ENCODE assay signal across 19 cellular contexts in genomic region chr2:88078624-88079169, GRCh38. TPM values are rescaled to one million over a fixed set of nuclear protein-coding genes. Genes with fewer than 3 reads are reported as not detected.
DNase-seq lines count a peak whose midpoint lies in the region; ATAC-seq and TF ChIP-seq lines count a peak whose summit lies in the region.
"Had no signal": no experiment of that assay in that cellular context is flagged by ENCODE, and none has a peak within 500 bp of the region (broad histone marks: within the 10 kb centered on the region; RNA-seq: fewer than 3 reads in every experiment).

No MANE protein-coding gene starts in this region.

- 18 to 44% (median 34%) methylated on average over 3 of the region's 3 CpGs for WGBS in heart left ventricle, 4 donors
- WGBS in adrenal gland, 4 donors: 45 to 68% (median 58%) methylated on average over 3 of the region's 3 CpGs

- H3K4me3 ChIP-seq in cardiac muscle cell (no peak overlapping the region), heart left ventricle (no peak overlapping the region), SK-N-MC (0 out of 2 replicates have a peak overlapping the region, but pooled peaks have one; percentile 1), muscle layer of colon (ENCODE audit: low read depth in 1 of 2, low read length in 2 of 2) (no peak overlapping the region), adrenal gland (no peak overlapping the region), vagina (no peak overlapping the region)

- peak overlapping the region; percentile 98 for H3K27ac ChIP-seq in cardiac muscle cell
- H3K27ac ChIP-seq in heart left ventricle: peak overlapping the region in 5 of 12 donors; percentile 21 to 81 (median 71)
- H3K27ac ChIP-seq in SK-N-MC: no peak overlapping the region
- H3K27ac ChIP-seq in muscle layer of colon (ENCODE audit: low read depth, low read length): peak overlapping the region; percentile 1
- no peak overlapping the region for H3K27ac ChIP-seq in adrenal gland
- no peak overlapping the region for H3K27ac ChIP-seq in vagina

- H3K36me3 Mint-ChIP-seq in activated T-helper 1 cell treated with anti-CD3 and anti-CD28 coated beads, Interleukin-12 subunit alpha, Interleukin-12 subunit beta, Interleukin-2, Interleukin-4 antibody, amounts not matched to agents 30 ng/mL and 10 ng/mL and 1 ng/mL, durations not matched to agents 14 hours and 24 hours and 36 hours (ENCODE audit: low read depth): no peaks in the 10 kb centered on the region
- H3K36me3 Mint-ChIP-seq: IgD-negative memory B cell had no signal

- no peak overlapping the region for H3K4me3 Mint-ChIP-seq in activated T-helper 1 cell treated with anti-CD3 and anti-CD28 coated beads, Interleukin-12 subunit alpha, Interleukin-12 subunit beta, Interleukin-2, Interleukin-4 antibody, amounts not matched to agents 30 ng/mL and 10 ng/mL and 1 ng/mL, durations not matched to agents 14 hours and 24 hours and 36 hours
- H3K4me3 Mint-ChIP-seq: CD4-positive, alpha-beta T cell; H9; IgD-negative memory B cell had no signal

- peaks cover 3% of the 10 kb centered on the region for H3K27me3 Mint-ChIP-seq in activated T-helper 1 cell treated with anti-CD3 and anti-CD28 coated beads, Interleukin-12 subunit alpha, Interleukin-12 subunit beta, Interleukin-2, Interleukin-4 antibody, amounts not matched to agents 30 ng/mL and 10 ng/mL and 1 ng/mL, durations not matched to agents 14 hours and 24 hours and 36 hours (ENCODE audit: insufficient read depth)
- H3K27me3 Mint-ChIP-seq: CD4-positive, alpha-beta T cell had no signal

- no peaks in the 10 kb centered on the region for H3K9me3 Mint-ChIP-seq in activated T-helper 1 cell treated with anti-CD3 and anti-CD28 coated beads, Interleukin-12 subunit alpha, Interleukin-12 subunit beta, Interleukin-2, Interleukin-4 antibody, amounts not matched to agents 30 ng/mL and 10 ng/mL and 1 ng/mL, durations not matched to agents 14 hours and 24 hours and 36 hours
- H3K9me3 Mint-ChIP-seq: CD4-positive, alpha-beta T cell had no signal

- H3K9ac ChIP-seq in SK-N-MC (ENCODE audit: insufficient read length) (no peak overlapping the region), muscle layer of colon (ENCODE audit: low read length) (no peak overlapping the region)

- no peaks in the 10 kb centered on the region for H3K9me3 ChIP-seq in cardiac muscle cell (ENCODE audit: low read depth)
- peaks cover 0 to 7% (median 0%) of the 10 kb centered on the region in 12 donors for H3K9me3 ChIP-seq in heart left ventricle
- no peaks in the 10 kb centered on the region for H3K9me3 ChIP-seq in SK-N-MC (ENCODE audit: low read depth, low read length)
- H3K9me3 ChIP-seq in muscle layer of colon (ENCODE audit: low read length): no peaks in the 10 kb centered on the region
- no peaks in the 10 kb centered on the region for H3K9me3 ChIP-seq in adrenal gland (replicated peaks in 1 of 3)
- H3K9me3 ChIP-seq in vagina: no peaks in the 10 kb centered on the region

- TF ChIP-seq POLR2A in heart left ventricle (IDR thresholded peaks at IDR 0.05) (no peak), adrenal gland (IDR thresholded peaks at IDR 0.05) (no peak), vagina (IDR thresholded peaks at IDR 0.05) (no peak)

- DNase-seq in cardiac muscle cell (ENCODE audit: low read depth in 1 of 2, low spot score in 1 of 2) (no peak), heart left ventricle (no peak), SK-N-MC (ENCODE audit: low read depth, low spot score) (peak; percentile 12), adrenal gland (no peak), vagina (ENCODE audit: extremely low spot score in 2 of 2) (no peak)
- DNase-seq in activated T-helper 1 cell treated with anti-CD3 and anti-CD28 coated beads, Interleukin-12 subunit alpha, Interleukin-12 subunit beta, Interleukin-2, Interleukin-4 antibody, amounts not matched to agents 30 ng/mL and 10 ng/mL and 1 ng/mL, durations not matched to agents 14 hours and 24 hours and 36 hours (ENCODE audit: low spot score): no peak
- DNase-seq: ACHN; C1 segment of cervical spinal cord; Calu3; CD4-positive, alpha-beta T cell; DMS 273 treated with DMSO at 0.1 percent for 48 hours; DMS79 treated with DMSO at 0.1 percent for 48 hours; EL; GOT3; H9 had no signal

- H3K4me1 ChIP-seq in cardiac muscle cell (ENCODE audit: low read depth) (peaks cover 71% of the 10 kb centered on the region), heart left ventricle (peaks cover 0 to 57% (median 15%) of the 10 kb centered on the region in 12 donors), muscle layer of colon (ENCODE audit: insufficient read depth, low read length) (peaks cover 21% of the 10 kb centered on the region), adrenal gland (replicated peaks in 1 of 2) (no peaks in the 10 kb centered on the region), vagina (no peaks in the 10 kb centered on the region)

- H3K36me3 ChIP-seq in cardiac muscle cell: peaks cover 5% of the 10 kb centered on the region
- no peaks in the 10 kb centered on the region for H3K36me3 ChIP-seq in heart left ventricle
- no peaks in the 10 kb centered on the region for H3K36me3 ChIP-seq in SK-N-MC (ENCODE audit: insufficient read depth, low read length)
- H3K36me3 ChIP-seq in muscle layer of colon (ENCODE audit: insufficient read depth, low read length): no peaks in the 10 kb centered on the region
- H3K36me3 ChIP-seq in adrenal gland (replicated peaks in 1 of 2): no peaks in the 10 kb centered on the region
- H3K36me3 ChIP-seq in vagina: no peaks in the 10 kb centered on the region

- H3K27ac Mint-ChIP-seq in activated T-helper 1 cell treated with anti-CD3 and anti-CD28 coated beads, Interleukin-12 subunit alpha, Interleukin-12 subunit beta, Interleukin-2, Interleukin-4 antibody, amounts not matched to agents 30 ng/mL and 10 ng/mL and 1 ng/mL, durations not matched to agents 14 hours and 24 hours and 36 hours: no peak overlapping the region
- H3K27ac Mint-ChIP-seq: CD4-positive, alpha-beta T cell; H9; IgD-negative memory B cell had no signal

- no peak for ATAC-seq in heart left ventricle

- intact Hi-C loops in heart left ventricle (cut with DNase I) (no loop called here), adrenal gland (cut with DNase I) (no loop called here), vagina (cut with DNase I) (no loop called here)
- intact Hi-C loops in activated T-helper 1 cell treated with anti-CD3 and anti-CD28 coated beads, Interleukin-12 subunit alpha, Interleukin-12 subunit beta, Interleukin-2, Interleukin-4 antibody, amounts not matched to agents 30 ng/mL and 10 ng/mL and 1 ng/mL, durations not matched to agents 14 hours and 24 hours and 36 hours (cut with micrococcal nuclease): no loop called here

- H3K27me3 ChIP-seq in cardiac muscle cell (no peaks in the 10 kb centered on the region), heart left ventricle (no peaks in the 10 kb centered on the region), muscle layer of colon (ENCODE audit: control insufficient read depth in 1 of 2, insufficient read depth in 2 of 2, low read length in 2 of 2) (no peaks in the 10 kb centered on the region), adrenal gland (peaks cover 4% of the 10 kb centered on the region), vagina (no peaks in the 10 kb centered on the region)

- TF ChIP-seq CTCF in cardiac muscle cell (IDR thresholded peaks at IDR 0.05; ENCODE audit: low read depth, low read length): no peak
- no peak for TF ChIP-seq CTCF in heart left ventricle (IDR thresholded peaks at IDR 0.05)
- TF ChIP-seq CTCF in adrenal gland (IDR thresholded peaks at IDR 0.05): no peak
- TF ChIP-seq CTCF in vagina (IDR thresholded peaks at IDR 0.05): no peak

- no peaks in the 10 kb centered on the region for H3K4me1 Mint-ChIP-seq in activated T-helper 1 cell treated with anti-CD3 and anti-CD28 coated beads, Interleukin-12 subunit alpha, Interleukin-12 subunit beta, Interleukin-2, Interleukin-4 antibody, amounts not matched to agents 30 ng/mL and 10 ng/mL and 1 ng/mL, durations not matched to agents 14 hours and 24 hours and 36 hours (ENCODE audit: low read depth)
- H3K4me1 Mint-ChIP-seq: IgD-negative memory B cell had no signal

RNA-seq across cellular contexts. Expression of gene SMYD1, which starts 11.1 kb away (rescaled TPM):
- 289 and 375 TPM in 2 replicates for total RNA-seq in cardiac muscle cell
- polyA plus RNA-seq in cardiac muscle cell: 211 and 303 TPM in 2 replicates
- total RNA-seq in heart left ventricle: 100 to 1,000 TPM; 132 to 658 (median 404) TPM
- polyA plus RNA-seq in heart left ventricle: 100 to 1,000 TPM; 133 to 157 TPM
- not detected in 2 replicates for total RNA-seq in activated T-helper 1 cell treated with anti-CD3 and anti-CD28 coated beads, Interleukin-12 subunit alpha, Interleukin-12 subunit beta, Interleukin-2, Interleukin-4 antibody, amounts not matched to agents 30 ng/mL and 10 ng/mL and 1 ng/mL, durations not matched to agents 14 hours and 24 hours and 36 hours
- total RNA-seq in adrenal gland: under 1 TPM in 1 of 8 donors, not detected in 7; 0.34 TPM
- polyA plus RNA-seq in adrenal gland: under 1 TPM in 2 of 3 donors, not detected in 1; under 0.01 to 0.08 TPM
- total RNA-seq in vagina: not detected
- total RNA-seq: A172; Calu3; CD4-positive, alpha-beta T cell; H9; HT1080 had no signal
- polyA plus RNA-seq: IgD-negative memory B cell had no signal

RNA-seq across cellular contexts. Expression of gene KRCC1, which starts 23.1 kb away (rescaled TPM):
- total RNA-seq in cardiac muscle cell: 26.6 and 26.7 TPM in 2 replicates
- polyA plus RNA-seq in cardiac muscle cell: 26.5 and 29.5 TPM in 2 replicates
- total RNA-seq in heart left ventricle: 10 to 100 TPM; 19.4 to 25.1 (median 21.7) TPM
- polyA plus RNA-seq in heart left ventricle: 10 to 100 TPM; 18.7 to 19.8 TPM
- 16.9 and 17.9 TPM in 2 replicates for total RNA-seq in activated T-helper 1 cell treated with anti-CD3 and anti-CD28 coated beads, Interleukin-12 subunit alpha, Interleukin-12 subunit beta, Interleukin-2, Interleukin-4 antibody, amounts not matched to agents 30 ng/mL and 10 ng/mL and 1 ng/mL, durations not matched to agents 14 hours and 24 hours and 36 hours
- 10 to 100 TPM; 12.0 to 24.8 (median 17.7) TPM for total RNA-seq in adrenal gland
- polyA plus RNA-seq in adrenal gland: 10 to 100 TPM; 20.5 to 40.2 (median 29.0) TPM
- 24.3 TPM for total RNA-seq in vagina

RNA-seq across cellular contexts. Expression of gene FABP1, which starts 49.2 kb away (rescaled TPM):
- total RNA-seq in cardiac muscle cell (not detected in 2 replicates), heart left ventricle (not detected), adrenal gland (under 1 TPM in 2 of 8 donors, not detected in 6; 0.43 to 0.84 TPM), vagina (not detected)
- polyA plus RNA-seq in cardiac muscle cell (0.24 and 0.45 TPM in 2 replicates), heart left ventricle (1 to 10 TPM in 1 of 2 donors, under 1 TPM in 1; 0.99 to 1.2 TPM), adrenal gland (1 to 10 TPM; 1.0 to 4.9 (median 4.0) TPM)
- total RNA-seq in activated T-helper 1 cell treated with anti-CD3 and anti-CD28 coated beads, Interleukin-12 subunit alpha, Interleukin-12 subunit beta, Interleukin-2, Interleukin-4 antibody, amounts not matched to agents 30 ng/mL and 10 ng/mL and 1 ng/mL, durations not matched to agents 14 hours and 24 hours and 36 hours: not detected in 2 replicates
- total RNA-seq: A172; Calu3; CD4-positive, alpha-beta T cell; H9; HT1080 had no signal
- polyA plus RNA-seq: IgD-negative memory B cell had no signal

Comparison
In these comparisons a context has a peak if more than half of its experiments do, and no peak if none do; other contexts are left out.
1. H3K27ac ChIP-seq: peak in cardiac muscle cell (single experiment) and muscle layer of colon (single experiment); none in SK-N-MC (single experiment), adrenal gland (0 of 5) and vagina (single experiment).
2. RNA of gene SMYD1, which starts 11.1 kb away (total RNA-seq): 132 to 658 TPM in heart left ventricle and 289 to 375 TPM in cardiac muscle cell; not detected in activated T-helper 1 cell treated with anti-CD3 and anti-CD28 coated beads, Interleukin-12 subunit alpha, Interleukin-12 subunit beta, Interleukin-2, Interleukin-4 antibody, amounts not matched to agents 30 ng/mL and 10 ng/mL and 1 ng/mL, durations not matched to agents 14 hours and 24 hours and 36 hours, 0.34 TPM in adrenal gland and not detected in vagina (single experiment); every median in the first group is over 10 times any median in the second.